Comparison of ENCODE assay signal across 21 cellular contexts in the genomic region with DNA sequence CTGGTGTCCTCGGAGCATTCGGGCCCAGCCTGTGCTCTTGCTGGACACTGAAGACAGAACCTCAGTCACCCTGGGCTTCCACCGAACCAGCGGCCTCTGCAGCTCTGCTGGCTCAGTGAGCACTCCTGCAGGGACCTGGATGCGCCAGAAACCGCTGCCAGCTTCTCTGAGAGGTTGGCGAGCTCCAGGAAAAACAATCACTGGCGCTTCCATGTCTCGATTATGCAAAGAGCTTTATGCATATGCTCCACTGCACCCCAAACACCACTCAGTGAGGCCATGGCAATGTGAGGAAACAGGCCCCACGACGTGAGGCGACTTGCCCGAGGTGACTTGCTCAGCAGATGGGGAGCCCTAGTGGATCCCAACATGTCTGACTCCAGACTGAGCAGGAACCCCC. TPM values are rescaled to one million over a fixed set of nuclear protein-coding genes. Genes with fewer than 3 reads are reported as not detected.
"Had no signal": no experiment of that assay in that cellular context is flagged by ENCODE, and none has a peak within 500 bp of the region (broad histone marks: within the 10 kb centered on the region; RNA-seq: fewer than 3 reads in every experiment).

No MANE protein-coding gene starts in this region.

- H3K36me3 ChIP-seq: heart left ventricle, neutrophil had no signal

- H3K27ac ChIP-seq: coronary artery, heart left ventricle, neutrophil had no signal

- H3K4me3 ChIP-seq: coronary artery, heart left ventricle, lung had no signal

- H3K9me3 ChIP-seq: heart left ventricle, neutrophil had no signal

- DNase-seq: effector CD4-positive, alpha-beta T cell; endodermal cell; erythroblast; heart left ventricle; hippocampal formation; left colon; left ventricle myocardium superior; mesendoderm; naive thymus-derived CD4-positive, alpha-beta T cell; nephron progenitor cell; posterior cingulate gyrus; small intestine; stimulated activated CD4-positive, alpha-beta T cell treated with anti-CD3 and anti-CD28 coated beads, Interleukin-12 subunit alpha, Interleukin-12 subunit beta, amount 100 ng/mL, for 4 hours; stimulated activated naive CD4-positive, alpha-beta T cell treated with Interleukin-2 at 50 U/mL for 16 hours had no signal

- ATAC-seq: heart left ventricle; left colon; left ventricle myocardium superior; naive thymus-derived CD4-positive, alpha-beta T cell had no signal

- H3K4me1 ChIP-seq: heart left ventricle had no signal

RNA-seq across cellular contexts. Expression of gene PRDM12, which starts 11.0 kb away (rescaled TPM):
- total RNA-seq: dermis microvascular lymphatic vessel endothelial cell; endodermal cell; endothelial cell of umbilical vein; glomerular endothelial cell; left colon; left ventricle myocardium superior; naive thymus-derived CD4-positive, alpha-beta T cell; osteocyte had no signal
- polyA plus RNA-seq: endothelial cell of umbilical vein, heart left ventricle had no signal
